8 cellular contexts compared by ENCODE assay signal in genomic region chr4:8440491-8441311, GRCh38. TPM values are rescaled to one million over a fixed set of nuclear protein-coding genes. Genes with fewer than 3 reads are reported as not detected.
DNase-seq lines count a peak whose midpoint lies in the region; ATAC-seq lines count a peak whose summit lies in the region.

TSS of gene ACOX3 (minus strand) at chr4:8440723. CDS start at chr4:8416521, 24,202 bp downstream.
TSS of gene TRMT44 (plus strand) at chr4:8440777. CDS start at chr4:8440823, 46 bp downstream.

- H3K27ac ChIP-seq in naive thymus-derived CD4-positive, alpha-beta T cell (ENCODE audit: low read depth, low read length), result peak within 1 kb of the TSS; percentile 89

- no peaks in the 10 kb centered on the region for H3K27me3 Mint-ChIP-seq in activated T-helper 17 cell treated with anti-CD3 and anti-CD28 coated beads, Interleukin-2, amount 50 U/mL, for 72 hours
- peaks cover 0 to 2% (median 0%) of the 10 kb centered on the region in 5 donors for H3K27me3 Mint-ChIP-seq in naive thymus-derived CD4-positive, alpha-beta T cell
- no peaks in the 10 kb centered on the region for H3K27me3 Mint-ChIP-seq in stimulated activated memory B cell treated with anti-CD40 and anti-IgM and Interleukin-4, amounts not matched to agents 10 μg/mL and 1 μg/mL and 100 μg/mL, for 72 hours

- H3K4me1 ChIP-seq in naive thymus-derived CD4-positive, alpha-beta T cell (ENCODE audit: control insufficient read depth in 2 of 2, insufficient read depth in 2 of 2, low read length in 2 of 2), result peaks cover 31 to 38% of the 10 kb centered on the region in 2 donors

- POLR2A ChIA-PET in naive thymus-derived CD4-positive, alpha-beta T cell (lab: Charles Lee), result interaction anchor here (0.6 to 1.8 kb wide), 5 partner anchors 9 to 681 kb away, joined by 3 to 28 read pairs (median 3); partner anchors contain the start of gene ABLIM2

- DNase-seq in Daoy (ENCODE audit: low read depth) (peak; percentile 96), Kasumi-1 (lab: John Stamatoyannopoulos, UW) (peak; percentile 72 to 73), RPMI8226 (peak; percentile 83), fibroblast of gingiva (ENCODE audit: low read depth) (peak; percentile 87)
- DNase-seq in naive thymus-derived CD4-positive, alpha-beta T cell, result peak; percentile 89 to 100 (median 97)

- peak within 1 kb of the TSS; percentile 100 for H3K4me3 Mint-ChIP-seq in activated T-helper 17 cell treated with anti-CD3 and anti-CD28 coated beads, Interleukin-2, amount 50 U/mL, for 72 hours
- H3K4me3 Mint-ChIP-seq in naive thymus-derived CD4-positive, alpha-beta T cell, result peak within 1 kb of the TSS; percentile 93 to 100 (median 96)
- peak within 1 kb of the TSS; percentile 86 for H3K4me3 Mint-ChIP-seq in stimulated activated memory B cell treated with anti-CD40 and anti-IgM and Interleukin-4, amounts not matched to agents 10 μg/mL and 1 μg/mL and 100 μg/mL, for 72 hours

- H3K4me1 Mint-ChIP-seq in activated T-helper 17 cell treated with anti-CD3 and anti-CD28 coated beads, Interleukin-2, amount 50 U/mL, for 72 hours, result peaks cover 57% of the 10 kb centered on the region
- H3K4me1 Mint-ChIP-seq in naive thymus-derived CD4-positive, alpha-beta T cell, result peaks cover 62 to 89% (median 81%) of the 10 kb centered on the region in 7 donors
- H3K4me1 Mint-ChIP-seq in stimulated activated memory B cell treated with anti-CD40 and anti-IgM and Interleukin-4, amounts not matched to agents 10 μg/mL and 1 μg/mL and 100 μg/mL, for 72 hours, result peaks cover 74% of the 10 kb centered on the region

- no peaks in the 10 kb centered on the region for H3K27me3 ChIP-seq in naive thymus-derived CD4-positive, alpha-beta T cell (ENCODE audit: control insufficient read depth in 2 of 2, insufficient read depth in 2 of 2, low read length in 2 of 2)

- peak within 1 kb of the TSS; percentile 99 for H3K27ac Mint-ChIP-seq in activated T-helper 17 cell treated with anti-CD3 and anti-CD28 coated beads, Interleukin-2, amount 50 U/mL, for 72 hours
- H3K27ac Mint-ChIP-seq in naive thymus-derived CD4-positive, alpha-beta T cell, result peak within 1 kb of the TSS; percentile 98 to 100 (median 99)
- H3K27ac Mint-ChIP-seq in stimulated activated memory B cell treated with anti-CD40 and anti-IgM and Interleukin-4, amounts not matched to agents 10 μg/mL and 1 μg/mL and 100 μg/mL, for 72 hours, result peak within 1 kb of the TSS; percentile 94

- CTCF ChIA-PET in naive thymus-derived CD4-positive, alpha-beta T cell (lab: Charles Lee), result no interaction called here

- H3K9me3 ChIP-seq in naive thymus-derived CD4-positive, alpha-beta T cell (ENCODE audit: control insufficient read depth in 2 of 3, low read length in 3 of 3), result no peaks in the 10 kb centered on the region

- H3K36me3 Mint-ChIP-seq in activated T-helper 17 cell treated with anti-CD3 and anti-CD28 coated beads, Interleukin-2, amount 50 U/mL, for 72 hours (ENCODE audit: low read depth), result peaks cover 37% of the 10 kb centered on the region
- peaks cover 0 to 10% (median 6%) of the 10 kb centered on the region in 5 donors for H3K36me3 Mint-ChIP-seq in naive thymus-derived CD4-positive, alpha-beta T cell
- H3K36me3 Mint-ChIP-seq in stimulated activated memory B cell treated with anti-CD40 and anti-IgM and Interleukin-4, amounts not matched to agents 10 μg/mL and 1 μg/mL and 100 μg/mL, for 72 hours, result peaks cover 15% of the 10 kb centered on the region

- H3K4me3 ChIP-seq in naive thymus-derived CD4-positive, alpha-beta T cell (ENCODE audit: low read length), result peak within 1 kb of the TSS; percentile 92

- peaks cover 0 to 7% (median 0%) of the 10 kb centered on the region in 3 experiments for H3K36me3 ChIP-seq in naive thymus-derived CD4-positive, alpha-beta T cell (ENCODE audit: control insufficient read depth in 2 of 3, insufficient read depth in 3 of 3, low read length in 3 of 3)

- intact Hi-C loops in naive thymus-derived CD4-positive, alpha-beta T cell (cut with micrococcal nuclease), result loop anchor here (1.0 to 10.0 kb wide), 8 partner anchors 12 to 1676 kb away; partner anchors contain the start of genes ABLIM2 (in 2 of the 2), KIAA0232 (in 1 of the 2), SH3TC1 (in 1 of the 2) and WDR1 (in 1 of the 2)

- ATAC-seq in GM21825 (IDR thresholded peaks at IDR 0.05; ENCODE audit: unreplicated experiment), result peak; percentile 82
- peak; percentile 90 for ATAC-seq in activated T-helper 17 cell treated with anti-CD3 and anti-CD28 coated beads, Interleukin-2, amount 50 U/mL, for 72 hours (replicated peaks)
- ATAC-seq in naive thymus-derived CD4-positive, alpha-beta T cell, result peak; percentile 97
- peak; percentile 95 for ATAC-seq in stimulated activated memory B cell treated with anti-CD40 and anti-IgM and Interleukin-4, amounts not matched to agents 10 μg/mL and 1 μg/mL and 100 μg/mL, for 72 hours

- no peaks in the 10 kb centered on the region for H3K9me3 Mint-ChIP-seq in activated T-helper 17 cell treated with anti-CD3 and anti-CD28 coated beads, Interleukin-2, amount 50 U/mL, for 72 hours
- H3K9me3 Mint-ChIP-seq in naive thymus-derived CD4-positive, alpha-beta T cell, result peaks cover 0 to 9% (median 0%) of the 10 kb centered on the region in 11 donors
- no peaks in the 10 kb centered on the region for H3K9me3 Mint-ChIP-seq in stimulated activated memory B cell treated with anti-CD40 and anti-IgM and Interleukin-4, amounts not matched to agents 10 μg/mL and 1 μg/mL and 100 μg/mL, for 72 hours

RNA-seq across cellular contexts. Expression of gene ACOX3, which starts in this region (rescaled TPM):
- total RNA-seq in Daoy (2014; rRNA removed; shearing (Covaris generic)), result 12.2 and 13.4 TPM in 2 replicates
- 10 to 100 TPM; 34.4 to 63.6 TPM for total RNA-seq in activated T-helper 17 cell treated with anti-CD3 and anti-CD28 coated beads, Interleukin-2, amount 50 U/mL, for 72 hours
- total RNA-seq in naive thymus-derived CD4-positive, alpha-beta T cell, result 10 to 100 TPM; 10.9 to 20.5 (median 14.8) TPM
- polyA plus RNA-seq in naive thymus-derived CD4-positive, alpha-beta T cell, result 10 to 100 TPM; 16.1 to 19.1 TPM

RNA-seq across cellular contexts. Expression of gene TRMT44, which starts in this region (rescaled TPM):
- total RNA-seq in Daoy (2014; rRNA removed; shearing (Covaris generic)), result 14.0 and 19.5 TPM in 2 replicates
- total RNA-seq in activated T-helper 17 cell treated with anti-CD3 and anti-CD28 coated beads, Interleukin-2, amount 50 U/mL, for 72 hours, result 10 to 100 TPM; 24.0 to 37.3 TPM
- 10 to 100 TPM; 28.5 to 33.7 (median 29.6) TPM for total RNA-seq in naive thymus-derived CD4-positive, alpha-beta T cell
- 10 to 100 TPM; 13.8 to 21.3 TPM for polyA plus RNA-seq in naive thymus-derived CD4-positive, alpha-beta T cell

Comparison
In these comparisons a context has a peak if more than half of its experiments do, and no peak if none do; other contexts are left out.
1. Peak in every context shown above with its lines: DNase-seq, ATAC-seq, H3K4me3 ChIP-seq and H3K27ac ChIP-seq.